In the genomic region with DNA sequence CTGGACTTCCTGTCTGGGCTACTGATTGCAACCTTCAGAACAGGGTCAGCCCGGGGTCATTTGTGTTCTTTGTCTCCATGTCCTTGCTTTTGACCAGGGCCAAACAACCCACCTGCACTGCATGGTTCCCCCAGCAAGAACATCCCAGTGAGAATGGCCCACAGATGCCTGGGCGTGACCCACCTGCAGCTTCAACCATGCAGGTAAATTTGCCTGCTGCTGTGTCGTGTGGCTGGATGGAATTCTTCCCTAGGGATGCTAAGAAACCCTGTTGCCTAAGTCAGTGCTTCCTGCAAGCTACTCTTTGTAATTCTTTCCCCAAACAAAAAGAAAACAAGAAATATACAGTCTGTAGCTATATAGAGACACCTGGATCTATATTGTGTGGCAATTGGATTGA, we compare ENCODE assay signal across 17 cellular contexts. TPM values are rescaled to one million over a fixed set of nuclear protein-coding genes. Genes with fewer than 3 reads are reported as not detected.
A peak's percentile ranks its signal among the peaks of the same experiment; 100 is the strongest.
DNase-seq lines count a peak whose midpoint lies in the region; ATAC-seq, FAIRE-seq and TF ChIP-seq lines count a peak whose summit lies in the region.
"Had no signal": no experiment of that assay in that cellular context is flagged by ENCODE, and none has a peak within 500 bp of the region (broad histone marks: within the 10 kb centered on the region; RNA-seq: fewer than 3 reads in every experiment).

No MANE protein-coding gene starts in this region.

- no peak for TF ChIP-seq EP300 in HepG2 (IDR thresholded peaks at IDR 0.05; ENCODE audit: low read depth in 2 of 2, low read length in 2 of 2)
- TF ChIP-seq EP300 in HepG2 (CRISPR knock-in tag; IDR thresholded peaks at IDR 0.05; ENCODE audit: borderline replicate concordance) = no peak

- H3K27me3 Mint-ChIP-seq in WTC11 (ENCODE audit: low read depth) = no peaks in the 10 kb centered on the region

- no peak overlapping the region for H3K4me2 ChIP-seq in HepG2 (ENCODE audit: low read depth, low read length)
- H3K4me2 ChIP-seq in mammary epithelial cell (ENCODE audit: insufficient read depth, low read depth, low read length) = peak overlapping the region; percentile 19
- H3K4me2 ChIP-seq: neural progenitor cell had no signal

- POLR2A ChIA-PET in HepG2 (lab: Yijun Ruan, JAX) = no interaction called here
- POLR2A ChIA-PET in WTC11 (lab: Charles Lee) = no interaction called here

- no peak for ATAC-seq in HepG2
- no peak for ATAC-seq in right lobe of liver
- no peak for ATAC-seq in WTC11
- ATAC-seq in HG02885 (IDR thresholded peaks at IDR 0.05; ENCODE audit: poor library complexity, unreplicated experiment) = no peak

- H4K20me1 ChIP-seq in HepG2 (ENCODE audit: insufficient read depth, low read length) = no peaks in the 10 kb centered on the region
- H4K20me1 ChIP-seq in mammary epithelial cell (ENCODE audit: insufficient read depth, low read length) = no peaks in the 10 kb centered on the region

- no peak overlapping the region for H3K27ac Mint-ChIP-seq in WTC11
- H3K27ac Mint-ChIP-seq: activated naive CD8-positive, alpha-beta T cell treated with anti-CD3 and anti-CD28 coated beads for 36 hours; effector memory CD8-positive, alpha-beta T cell; H9; neural progenitor cell had no signal

- no peak for FAIRE-seq in HepG2 (lab: Jason Lieb, UNC)
- FAIRE-seq: D721Med, small intestine had no signal

- CTCF ChIA-PET in HepG2 (lab: Yijun Ruan, JAX; ENCODE audit: low intra/inter-chr PET ratio, low total read pairs) (interaction anchor here (1.3 to 1.4 kb wide), 2 partner anchors 182 to 376 kb away, joined by 4 to 15 read pairs; no protein-coding TSS in a partner anchor), mammary epithelial cell (lab: Charles Lee; ENCODE audit: low non-redundant PET) (interaction anchor here (0.5 to 0.6 kb wide), 2 partner anchors 31 to 60 kb away, joined by 5 to 6 read pairs; no protein-coding TSS in a partner anchor), WTC11 (lab: Charles Lee) (interaction anchor here (0.5 to 1.7 kb wide), 13 partner anchors 9 to 1341 kb away, joined by 3 to 23 read pairs (median 4); a partner anchor contains a TSS)

- H3K79me2 ChIP-seq in HepG2 (ENCODE audit: insufficient read depth, low read length) = no peaks in the 10 kb centered on the region
- peaks cover 95% of the 10 kb centered on the region for H3K79me2 ChIP-seq in mammary epithelial cell (ENCODE audit: insufficient read depth, low read length)

- no peaks in the 10 kb centered on the region for H3K9me3 Mint-ChIP-seq in WTC11
- H3K9me3 Mint-ChIP-seq: activated naive CD8-positive, alpha-beta T cell treated with anti-CD3 and anti-CD28 coated beads for 36 hours; effector memory CD8-positive, alpha-beta T cell; H9; neural progenitor cell had no signal

- WGBS in HepG2 (ENCODE audit: low lambda C conversion rate) = 42% methylated on average over 3 of the region's 3 CpGs
- 27% methylated on average over 1 of the region's 3 CpGs for WGBS in right lobe of liver (ENCODE audit: insufficient coverage, low coverage, low lambda C conversion rate, missing lambda C conversion rate)
- 63% methylated on average over 3 of the region's 3 CpGs for WGBS in mammary epithelial cell (ENCODE audit: low coverage, missing lambda C conversion rate)
- WGBS in mesodermal cell (ENCODE audit: insufficient coverage in 2 of 2), 2 experiments = 50 to 67% methylated on average over 2 to 3 of the region's 3 CpGs

- intact Hi-C loops in HepG2 (cut with micrococcal nuclease; ENCODE audit: unreplicated experiment) (no loop called here), right lobe of liver (cut with DNase I) (no loop called here), mammary epithelial cell (cut with micrococcal nuclease) (loop anchor here (1.0 to 10.0 kb wide), 4 partner anchors 9 to 1166 kb away; a partner anchor contains a TSS)

- TF ChIP-seq CTCF in HepG2 (CRISPR knock-in tag; IDR thresholded peaks at IDR 0.05) (no peak), right lobe of liver (IDR thresholded peaks at IDR 0.05) (no peak), mammary epithelial cell (conservative IDR thresholded peaks at IDR 0.05 in 1 of 2, IDR thresholded peaks at IDR 0.05 in 1 of 2; ENCODE audit: extremely low read depth in 1 of 2, insufficient read depth in 1 of 2, low read depth in 1 of 2, low read length in 2 of 2) (no peak), WTC11 (IDR thresholded peaks at IDR 0.05) (no peak)

- H3K4me1 Mint-ChIP-seq in WTC11 = peaks cover 29% of the 10 kb centered on the region
- H3K4me1 Mint-ChIP-seq: activated naive CD8-positive, alpha-beta T cell treated with anti-CD3 and anti-CD28 coated beads for 36 hours had no signal

- H3K4me3 Mint-ChIP-seq in WTC11 = no peak overlapping the region
- H3K4me3 Mint-ChIP-seq: activated naive CD8-positive, alpha-beta T cell treated with anti-CD3 and anti-CD28 coated beads for 36 hours; effector memory CD8-positive, alpha-beta T cell; H9; neural progenitor cell had no signal

- H3K27me3 ChIP-seq in HepG2 (ENCODE audit: control insufficient read depth in 1 of 2, insufficient read depth in 2 of 2, low read length in 2 of 2) (no peaks in the 10 kb centered on the region), right lobe of liver (no peaks in the 10 kb centered on the region), mammary epithelial cell (ENCODE audit: insufficient read depth, low read length) (no peaks in the 10 kb centered on the region)
- H3K27me3 ChIP-seq: esophagus squamous epithelium, neural progenitor cell had no signal

- TF ChIP-seq POLR2A in HepG2 (IDR thresholded peaks at IDR 0.05; ENCODE audit: insufficient read depth in 1 of 2, low read depth in 2 of 2, low read length in 2 of 2) = no peak
- no peak for TF ChIP-seq POLR2A in right lobe of liver (IDR thresholded peaks at IDR 0.05)

- in situ Hi-C loops in HepG2 (cut with HindIII; ENCODE audit: extremely low pct_ligation_motif_present, low pct_unique_long_range_greater_than_20kb) = loop anchor here (10.0 kb wide), 1 partner anchor 374 kb away; no protein-coding TSS in a partner anchor
- in situ Hi-C loops in mammary epithelial cell (cut with MboI; ENCODE audit: low sequenced_read_pairs in 2 of 2) = loop anchor here in 1 of 2 donors (25.0 kb wide), 2 partner anchors 573 to 798 kb away; no protein-coding TSS in a partner anchor

- TF ChIP-seq RAD21 in HepG2 (CRISPR knock-in tag; IDR thresholded peaks at IDR 0.05) = no peak

- H2AFZ ChIP-seq in HepG2 (ENCODE audit: low read length) (no peak overlapping the region), mammary epithelial cell (ENCODE audit: low read depth, low read length) (no peak overlapping the region)
- H2AFZ ChIP-seq: neural progenitor cell had no signal

- H3K4me3 ChIP-seq in HepG2 (replicated peaks in 1 of 3; ENCODE audit: insufficient read depth in 1 of 3, low read depth in 2 of 3, low read length in 3 of 3) (no peak overlapping the region), right lobe of liver (no peak overlapping the region), mammary epithelial cell (replicated peaks in 1 of 3; ENCODE audit: insufficient read depth in 1 of 3, low read depth in 2 of 3, low read length in 3 of 3) (no peak overlapping the region), mesodermal cell (ENCODE audit: extremely low read depth, insufficient read depth, low read length, poor library complexity, severe bottlenecking) (no peak overlapping the region)
- H3K4me3 ChIP-seq: esophagus squamous epithelium, neural progenitor cell had no signal

- H3K9ac ChIP-seq in HepG2 (ENCODE audit: insufficient read depth, low read depth, low read length) = no peak overlapping the region
- no peak overlapping the region for H3K9ac ChIP-seq in mammary epithelial cell (ENCODE audit: insufficient read depth, low read length)
- H3K9ac ChIP-seq: neural progenitor cell had no signal

- H3K36me3 ChIP-seq in HepG2 (replicated peaks in 1 of 2; ENCODE audit: control insufficient read depth in 1 of 2, insufficient read depth in 2 of 2, low read length in 2 of 2) = no peaks in the 10 kb centered on the region
- no peaks in the 10 kb centered on the region for H3K36me3 ChIP-seq in right lobe of liver
- peaks cover 2% of the 10 kb centered on the region for H3K36me3 ChIP-seq in mammary epithelial cell (ENCODE audit: insufficient read depth, low read length)
- H3K36me3 ChIP-seq in mesodermal cell (ENCODE audit: control insufficient read depth, insufficient read depth, low read length) = peaks cover 33% of the 10 kb centered on the region
- H3K36me3 ChIP-seq: esophagus squamous epithelium, neural progenitor cell had no signal

- DNase-seq in HepG2 (ENCODE audit: low spot score) (no peak), right lobe of liver (no peak), mammary epithelial cell (peak; percentile 61), WTC11 (ENCODE audit: low spot score) (no peak), foreskin melanocyte (no peak)
- DNase-seq in stimulated activated CD4-positive, alpha-beta T cell treated with anti-CD3 and anti-CD28 coated beads, Interleukin-4, amount 100 ng/mL, for 24 hours = no peak
- DNase-seq: esophagus squamous epithelium, NCI-H1930 had no signal

- dilution Hi-C loops in mammary epithelial cell (cut with HindIII; ENCODE audit: low sequenced_read_pairs) = no loop called here

- no TSS peak for BruUV-seq in HepG2 (replicated peaks; lab: Mats Ljungman, UMichigan)
- no TSS peak for BruUV-seq in mammary epithelial cell (replicated peaks; lab: Mats Ljungman, UMichigan)

- H3K9me3 ChIP-seq in HepG2 (ENCODE audit: low read length) = no peaks in the 10 kb centered on the region
- no peaks in the 10 kb centered on the region for H3K9me3 ChIP-seq in right lobe of liver
- H3K9me3 ChIP-seq in mammary epithelial cell (replicated peaks; ENCODE audit: insufficient read depth, low read length) = no peaks in the 10 kb centered on the region
- no peaks in the 10 kb centered on the region for H3K9me3 ChIP-seq in mesodermal cell (ENCODE audit: control insufficient read depth, low read length)
- H3K9me3 ChIP-seq: esophagus squamous epithelium had no signal

- H3K4me1 ChIP-seq in HepG2 (ENCODE audit: insufficient read depth, low read length) (0 out of 2 replicates have a peak, but pooled peaks cover 6% of the 10 kb centered on the region), right lobe of liver (no peaks in the 10 kb centered on the region), mammary epithelial cell (ENCODE audit: insufficient read depth, low read length) (peaks cover 67% of the 10 kb centered on the region), mesodermal cell (ENCODE audit: control insufficient read depth, insufficient read depth, low read length, poor library complexity, severe bottlenecking) (peaks cover 60% of the 10 kb centered on the region)

- H3K36me3 Mint-ChIP-seq in WTC11 = no peaks in the 10 kb centered on the region
- H3K36me3 Mint-ChIP-seq: activated naive CD8-positive, alpha-beta T cell treated with anti-CD3 and anti-CD28 coated beads for 36 hours; neural progenitor cell had no signal

- no peak overlapping the region for H3K27ac ChIP-seq in HepG2 (ENCODE audit: extremely low read length, insufficient read depth, low read length)
- no peak overlapping the region for H3K27ac ChIP-seq in right lobe of liver
- H3K27ac ChIP-seq in mammary epithelial cell (ENCODE audit: insufficient read depth, low read depth, low read length) = peak overlapping the region; percentile 75
- peak overlapping the region; percentile 62 for H3K27ac ChIP-seq in mesodermal cell (ENCODE audit: low read depth, low read length, severe bottlenecking)
- H3K27ac ChIP-seq: C4-2B, esophagus squamous epithelium, neural progenitor cell had no signal

RNA-seq across cellular contexts. Expression of a gene that starts 12.5 kb away (rescaled TPM):
- total RNA-seq in HepG2 (2016; rRNA removed; fragmentation: Illumina TruSeq; extraction: Trizol) (not detected in 2 replicates), right lobe of liver (1 to 10 TPM in 2 of 6 experiments, under 1 TPM in 4; 0.13 to 4.6 (median 0.49) TPM), mammary epithelial cell (100 to 1,000 TPM; 141 to 157 TPM), WTC11 (2021) (0.48 to 0.81 TPM (median 0.62 TPM) in 3 replicates)
- total RNA-seq in HepG2 (2016; cell fraction: cytosol; rRNA removed; fragmentation: Illumina TruSeq; extraction: Trizol; ENCODE audit: low read depth) = not detected in 2 replicates
- total RNA-seq in HepG2 (2016; cell fraction: insoluble cytoplasmic fraction; rRNA removed; fragmentation: Illumina TruSeq; extraction: Trizol) = not detected in 2 replicates
- not detected in 2 replicates for total RNA-seq in HepG2 (2016; cell fraction: membrane; rRNA removed; fragmentation: Illumina TruSeq; extraction: Trizol)
- not detected in 2 replicates for total RNA-seq in HepG2 (2016; cell fraction: nucleus; rRNA removed; fragmentation: Illumina TruSeq; extraction: Trizol)
- polyA plus RNA-seq in HepG2 (2011; rRNA removed) (0.01 TPM in 1 of 2 replicates, not detected in the other), mammary epithelial cell (130 TPM)
- polyA plus RNA-seq in HepG2 (2011; cell fraction: cytosol; rRNA removed) = not detected in 2 replicates
- not detected in 2 replicates for polyA plus RNA-seq in HepG2 (2011; cell fraction: nucleus; rRNA removed)
- polyA plus RNA-seq in HepG2 (2012) = 0.11 TPM in 1 of 2 replicates, not detected in the other
- not detected in 2 replicates for polyA plus RNA-seq in HepG2 (2016; cell fraction: cytosol; fragmentation: Illumina TruSeq; extraction: Trizol; ENCODE audit: low read depth)
- polyA plus RNA-seq in HepG2 (2016; cell fraction: insoluble cytoplasmic fraction; fragmentation: Illumina TruSeq; extraction: Trizol; ENCODE audit: low read depth) = not detected in 2 replicates
- polyA plus RNA-seq in HepG2 (2016; cell fraction: membrane; fragmentation: Illumina TruSeq; extraction: Trizol; ENCODE audit: low read depth) = not detected in 2 replicates
- polyA plus RNA-seq in HepG2 (2016; cell fraction: nucleus; fragmentation: Illumina TruSeq; extraction: Trizol; ENCODE audit: insufficient read depth, low read depth) = not detected in 2 replicates
- 0.02 and 1.6 TPM in 2 replicates for polyA minus RNA-seq in HepG2 (2011; rRNA and poly(A)+ RNA removed; ENCODE audit: low replicate concordance)
- polyA minus RNA-seq in HepG2 (2011; cell fraction: cytosol; rRNA and poly(A)+ RNA removed) = not detected in 2 replicates
- polyA minus RNA-seq in HepG2 (2011; cell fraction: nucleus; rRNA and poly(A)+ RNA removed) = 0.25 TPM in 1 of 2 replicates, not detected in the other
- 141 TPM for polyA minus RNA-seq in mammary epithelial cell
- 160 TPM for polyA plus RNA-seq in mesodermal cell (2013, experiment 1 of 2)
- polyA plus RNA-seq in mesodermal cell (2013, experiment 2 of 2) = 121 TPM
- total RNA-seq: activated naive CD8-positive, alpha-beta T cell treated with anti-CD3 and anti-CD28 coated beads for 36 hours had no signal

Comparison
In these comparisons a context has a peak if more than half of its experiments do, and no peak if none do; other contexts are left out.
1. H3K27ac ChIP-seq: peak in mammary epithelial cell (single experiment) and mesodermal cell (single experiment); none in HepG2 (single experiment) and right lobe of liver (0 of 3).
2. RNA of a gene that starts 12.5 kb away (total RNA-seq): 141 to 157 TPM in mammary epithelial cell; 0.48 to 0.81 TPM in WTC11, 0.13 to 4.6 TPM in right lobe of liver and not detected in HepG2; every median in the first group is over 10 times any median in the second.